Comparison of ENCODE assay signal across 1 cellular context in genomic region chr2:199455533-199456382, GRCh38.
A peak's percentile ranks its signal among the peaks of the same experiment; 100 is the strongest.
TF ChIP-seq lines count a peak whose summit lies in the region.

No MANE protein-coding gene starts in this region.

TF ChIP-seq in HepG2, 621 proteins besides CTCF, POLR2A, EP300 and RAD21 (continued from another document and continues in another):
- TF ChIP-seq ZNF609 (CRISPR knock-in tag; IDR thresholded peaks at IDR 0.05; ENCODE audit: borderline replicate concordance) = no peak
- peak; percentile 34; the same call in 1 of the 2 replicates for TF ChIP-seq ERF (CRISPR knock-in tag; IDR thresholded peaks at IDR 0.05)
- peak; percentile 14; the same call in 1 of the 2 replicates for TF ChIP-seq AHR (CRISPR knock-in tag; IDR thresholded peaks at IDR 0.05)
- 0 out of 2 replicates have a peak, but pooled peaks have one; percentile 73 for TF ChIP-seq ZSCAN20 (CRISPR knock-in tag; IDR thresholded peaks at IDR 0.05; ENCODE audit: borderline replicate concordance)
- peak; percentile 82 for TF ChIP-seq PHF8 (CRISPR knock-in tag; IDR thresholded peaks at IDR 0.05)
- no peak for TF ChIP-seq TBP (CRISPR knock-in tag; IDR thresholded peaks at IDR 0.05)
- no peak for TF ChIP-seq KAT2B (IDR thresholded peaks at IDR 0.05; ENCODE audit: borderline replicate concordance, low read depth, low read length)
- TF ChIP-seq ZFP36L1 (CRISPR knock-in tag; IDR thresholded peaks at IDR 0.05) = peak; percentile 93; the same call in 1 of the 2 replicates
- 0 out of 2 replicates have a peak, but pooled peaks have one; percentile 41 for TF ChIP-seq LCORL (IDR thresholded peaks at IDR 0.05)
- TF ChIP-seq LCORL (CRISPR knock-in tag; IDR thresholded peaks at IDR 0.05) = peak; percentile 96
- peak; percentile 74; the same call in 1 of the 2 replicates for TF ChIP-seq CEBPB (IDR thresholded peaks at IDR 0.05; ENCODE audit: borderline replicate concordance, low read depth, low read length)
- TF ChIP-seq ZNF512 (CRISPR knock-in tag; IDR thresholded peaks at IDR 0.05) = no peak
- 0 out of 2 replicates have a peak, but pooled peaks have one; percentile 38 for TF ChIP-seq PBX2 (CRISPR knock-in tag; IDR thresholded peaks at IDR 0.05)
- peak; percentile 55; the same call in 1 of the 2 replicates for TF ChIP-seq ZNF557 (CRISPR knock-in tag; IDR thresholded peaks at IDR 0.05)
- TF ChIP-seq ZHX1 (CRISPR knock-in tag; IDR thresholded peaks at IDR 0.05; ENCODE audit: low read depth) = peak; percentile 56; the same call in 1 of the 2 replicates
- TF ChIP-seq ZNF800 (CRISPR knock-in tag; IDR thresholded peaks at IDR 0.05) = peak; percentile 98
- no peak for TF ChIP-seq MIER2 (CRISPR knock-in tag; IDR thresholded peaks at IDR 0.05)
- no peak for TF ChIP-seq PLSCR1 (CRISPR knock-in tag; IDR thresholded peaks at IDR 0.05; ENCODE audit: borderline replicate concordance)
- no peak for TF ChIP-seq ZNF30 (CRISPR knock-in tag; IDR thresholded peaks at IDR 0.05)
- no peak for TF ChIP-seq NR0B2 (CRISPR knock-in tag; IDR thresholded peaks at IDR 0.05)
- TF ChIP-seq NFE2L2 (IDR thresholded peaks at IDR 0.05; ENCODE audit: low read length) = no peak
- no peak for TF ChIP-seq KLF15 (CRISPR knock-in tag; IDR thresholded peaks at IDR 0.05; ENCODE audit: borderline replicate concordance)
- peak in 1 of 2 experiments; percentile 65; a peak in 1 of 4 replicates for TF ChIP-seq KLF16 (CRISPR knock-in tag; IDR thresholded peaks at IDR 0.05)
- peak; percentile 82 for TF ChIP-seq MAX (IDR thresholded peaks at IDR 0.05)
- 0 out of 2 replicates have a peak, but pooled peaks have one; percentile 48 for TF ChIP-seq ZNF792 (CRISPR knock-in tag; IDR thresholded peaks at IDR 0.05)
- TF ChIP-seq ZNF720 (CRISPR knock-in tag; IDR thresholded peaks at IDR 0.05) = no peak
- no peak for TF ChIP-seq HCFC1 (IDR thresholded peaks at IDR 0.05; ENCODE audit: low read depth, low read length)
- no peak for TF ChIP-seq GLMP (CRISPR knock-in tag; IDR thresholded peaks at IDR 0.05; ENCODE audit: borderline replicate concordance)
- TF ChIP-seq NR2C2 (CRISPR knock-in tag; IDR thresholded peaks at IDR 0.05; ENCODE audit: borderline replicate concordance) = peak; percentile 73; the same call in 1 of the 2 replicates
- no peak for TF ChIP-seq THYN1 (CRISPR knock-in tag; IDR thresholded peaks at IDR 0.05; ENCODE audit: borderline replicate concordance, low read depth)
- peak; percentile 49 for TF ChIP-seq HNRNPLL (IDR thresholded peaks at IDR 0.05; ENCODE audit: low read depth, low read length, poor library complexity, severe bottlenecking)
- TF ChIP-seq NCOA1 (CRISPR knock-in tag; IDR thresholded peaks at IDR 0.05) = 0 out of 2 replicates have a peak, but pooled peaks have one; percentile 56
- peak; percentile 39; the same call in 1 of the 2 replicates for TF ChIP-seq ZNF639 (CRISPR knock-in tag; conservative IDR thresholded peaks at IDR 0.05)
- TF ChIP-seq SNRNP70 (IDR thresholded peaks at IDR 0.05; ENCODE audit: low read depth, low read length) = no peak
- TF ChIP-seq ZNF558 (CRISPR knock-in tag; IDR thresholded peaks at IDR 0.05; ENCODE audit: borderline replicate concordance) = no peak; the same call in 1 of the 2 replicates
- peak; percentile 71; the same call in 1 of the 2 replicates for TF ChIP-seq SNAI1 (CRISPR knock-in tag; IDR thresholded peaks at IDR 0.05; ENCODE audit: borderline replicate concordance)
- peak; percentile 77; the same call in 1 of the 2 replicates for TF ChIP-seq CCDC6 (CRISPR knock-in tag; IDR thresholded peaks at IDR 0.05)
- TF ChIP-seq ZBTB3 (CRISPR knock-in tag; IDR thresholded peaks at IDR 0.05; ENCODE audit: borderline replicate concordance, low read depth) = no peak
- TF ChIP-seq THAP8 (CRISPR knock-in tag; IDR thresholded peaks at IDR 0.05; ENCODE audit: borderline replicate concordance) = peak; percentile 79; the same call in 1 of the 2 replicates
- 0 out of 2 replicates have a peak, but pooled peaks have one; percentile 82 for TF ChIP-seq ZSCAN12 (CRISPR knock-in tag; IDR thresholded peaks at IDR 0.05)
- TF ChIP-seq ZNF383 (CRISPR knock-in tag; IDR thresholded peaks at IDR 0.05; ENCODE audit: borderline replicate concordance) = no peak
- TF ChIP-seq WIZ (CRISPR knock-in tag; IDR thresholded peaks at IDR 0.05) = no peak
- TF ChIP-seq ZFAT (CRISPR knock-in tag; conservative IDR thresholded peaks at IDR 0.05) = 0 out of 2 replicates have a peak, but pooled peaks have one; percentile 61
